32 cellular contexts compared by ENCODE assay signal in the genomic region with DNA sequence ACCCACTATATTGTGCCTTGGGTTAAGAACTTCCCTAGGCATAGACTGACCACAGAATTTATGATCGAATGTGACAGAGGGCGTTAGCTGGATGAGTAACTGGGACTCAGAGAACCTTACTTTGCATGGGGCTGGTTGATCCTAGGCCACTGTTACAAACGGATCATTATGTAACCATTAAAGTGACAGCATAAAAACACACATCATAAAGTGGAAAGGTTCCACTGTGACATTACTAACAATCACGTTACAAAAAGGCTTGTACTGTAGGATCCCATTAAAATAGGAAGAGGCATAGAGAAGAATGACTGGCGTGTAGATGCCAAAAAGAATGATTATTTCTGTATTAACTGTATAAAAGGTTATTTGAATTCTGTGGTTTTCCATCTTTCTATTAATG.
A peak's percentile ranks its signal among the peaks of the same experiment; 100 is the strongest.
DNase-seq lines count a peak whose midpoint lies in the region; ATAC-seq and TF ChIP-seq lines count a peak whose summit lies in the region.
"Had no signal": no experiment of that assay in that cellular context is flagged by ENCODE, and none has a peak within 500 bp of the region (broad histone marks: within the 10 kb centered on the region; RNA-seq: fewer than 3 reads in every experiment).

No MANE protein-coding gene starts in this region.

- TF ChIP-seq CTCF in mucosa of descending colon (IDR thresholded peaks at IDR 0.05): no peak

- no peaks in the 10 kb centered on the region for H3K36me3 ChIP-seq in mucosa of descending colon (ENCODE audit: low read depth)
- H3K36me3 ChIP-seq: BLaER1, MG63, tibial artery, WERI-Rb-1 had no signal

- DNase-seq in mucosa of descending colon (no peak), T-helper 2 cell (no peak), DMS153 (lab: John Stamatoyannopoulos, UW) (no peak), retina (no peak)
- no peak for DNase-seq in activated naive CD4-positive, alpha-beta T cell treated with anti-CD3 and anti-CD28 coated beads, Interleukin-2, amount 50 U/mL, for 72 hours (ENCODE audit: low spot score in 2 of 2)
- DNase-seq: ACHN; activated CD4-positive, alpha-beta T cell treated with anti-CD3 and anti-CD28 coated beads, Interleukin-2, amount 50 U/mL, for 1 hour; activated T-cell treated with anti-CD3 and anti-CD28 coated beads, Interleukin-2, amount 50 U/mL, for 4 hours; central memory CD4-positive, alpha-beta T cell; foreskin fibroblast; GF-D8; H7; head of caudate nucleus; kidney; MG63; naive thymus-derived CD4-positive, alpha-beta T cell; NCI-H1417 treated with DMSO at 0.1 percent for 48 hours; NCI-H2081; NCI-H345; nucleus accumbens; PC-9; psoas muscle; Right ventricle myocardium superior; T1000; tibial artery; WERI-Rb-1 had no signal

- no peaks in the 10 kb centered on the region for H3K36me3 Mint-ChIP-seq in activated naive CD4-positive, alpha-beta T cell treated with anti-CD3 and anti-CD28 coated beads, Interleukin-2, amount 50 U/mL, for 72 hours
- H3K36me3 Mint-ChIP-seq: naive thymus-derived CD4-positive, alpha-beta T cell had no signal

- intact Hi-C loops in mucosa of descending colon (cut with DNase I, micrococcal nuclease): no loop called here

- H3K4me3 ChIP-seq in mucosa of descending colon: no peak overlapping the region
- H3K4me3 ChIP-seq: BLaER1, K562, MG63, PC-9, psoas muscle, tibial artery had no signal

- peaks cover 3 to 4% of the 10 kb centered on the region in 2 donors for H3K9me3 Mint-ChIP-seq in activated naive CD4-positive, alpha-beta T cell treated with anti-CD3 and anti-CD28 coated beads, Interleukin-2, amount 50 U/mL, for 72 hours
- H3K9me3 Mint-ChIP-seq: stimulated activated naive CD8-positive, alpha-beta T cell treated with anti-CD3 and anti-CD28 coated beads, Interleukin-15, Interleukin-2, amounts not matched to agents 100 ng/mL and 50 ng/mL, for 24 hours had no signal

- ATAC-seq in GM18868 (IDR thresholded peaks at IDR 0.05; ENCODE audit: unreplicated experiment) (peak; percentile 30), HG02610 (IDR thresholded peaks at IDR 0.05; ENCODE audit: unreplicated experiment) (peak; percentile 30), HG03442 (IDR thresholded peaks at IDR 0.05; ENCODE audit: unreplicated experiment) (peak; percentile 43), mucosa of descending colon (peak; percentile 34)
- no peak for ATAC-seq in activated naive CD4-positive, alpha-beta T cell treated with anti-CD3 and anti-CD28 coated beads, Interleukin-2, amount 50 U/mL, for 72 hours
- ATAC-seq: activated T-cell treated with anti-CD3 and anti-CD28 coated beads, Interleukin-2, amount 50 U/mL, for 4 hours; K562; naive thymus-derived CD4-positive, alpha-beta T cell; psoas muscle had no signal

- H3K9me3 ChIP-seq in mucosa of descending colon: no peaks in the 10 kb centered on the region
- H3K9me3 ChIP-seq: BLaER1, MG63, psoas muscle, tibial artery had no signal

- H3K4me1 ChIP-seq in mucosa of descending colon (ENCODE audit: low read depth): no peaks in the 10 kb centered on the region
- H3K4me1 ChIP-seq: BLaER1, psoas muscle, tibial artery had no signal

- H3K27ac Mint-ChIP-seq in activated naive CD4-positive, alpha-beta T cell treated with anti-CD3 and anti-CD28 coated beads, Interleukin-2, amount 50 U/mL, for 72 hours: no peak overlapping the region
- H3K27ac Mint-ChIP-seq: naive thymus-derived CD4-positive, alpha-beta T cell; stimulated activated naive CD8-positive, alpha-beta T cell treated with anti-CD3 and anti-CD28 coated beads, Interleukin-15, Interleukin-2, amounts not matched to agents 100 ng/mL and 50 ng/mL, for 24 hours had no signal

Comparison
In these comparisons a context has a peak if more than half of its experiments do, and no peak if none do; other contexts are left out.
1. ATAC-seq: peak in GM18868 (single experiment), HG02610 (single experiment), HG03442 (single experiment) and mucosa of descending colon (single experiment); none in activated naive CD4-positive, alpha-beta T cell treated with anti-CD3 and anti-CD28 coated beads, Interleukin-2, amount 50 U/mL, for 72 hours (0 of 2).